8 cellular contexts compared by ENCODE assay signal in the genomic region with DNA sequence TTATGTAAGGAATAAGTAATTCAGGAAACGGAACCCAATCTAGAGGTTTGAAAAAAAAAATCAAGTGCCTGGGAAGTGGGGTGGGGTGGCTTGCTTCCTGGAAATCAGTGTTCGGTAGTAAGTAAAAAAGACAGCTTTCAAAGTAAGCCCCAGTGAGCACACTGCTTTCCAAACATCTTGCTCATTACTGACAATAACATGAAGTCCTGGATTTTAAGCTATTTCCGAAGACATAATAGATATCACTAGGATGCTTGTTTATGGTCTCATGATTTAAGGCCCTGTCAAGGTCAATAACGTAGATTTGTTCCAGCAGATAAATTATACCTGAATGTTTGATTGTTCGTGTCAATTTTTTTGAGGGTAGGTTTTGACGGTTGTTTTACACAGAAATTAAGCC. TPM values are rescaled to one million over a fixed set of nuclear protein-coding genes. Genes with fewer than 3 reads are reported as not detected.
DNase-seq lines count a peak whose midpoint lies in the region; ATAC-seq and TF ChIP-seq lines count a peak whose summit lies in the region.

No MANE protein-coding gene starts in this region.

- no peak for ATAC-seq in heart left ventricle
- no peak for ATAC-seq in Right ventricle myocardium superior (ENCODE audit: poor library complexity)
- ATAC-seq in lung (ENCODE audit: insufficient read depth, low FRiP score) = no peak

- H3K4me1 ChIP-seq in heart left ventricle (peaks cover 0 to 53% (median 9%) of the 10 kb centered on the region in 12 donors), lung (ENCODE audit: control insufficient read depth in 2 of 2, insufficient read depth in 2 of 2, low read length in 2 of 2) (peaks cover 0 to 2% of the 10 kb centered on the region in 2 donors)

- no peaks in the 10 kb centered on the region for H3K27me3 ChIP-seq in heart left ventricle
- H3K27me3 ChIP-seq in lung (ENCODE audit: control insufficient read depth, insufficient read depth) = no peaks in the 10 kb centered on the region

- TF ChIP-seq POLR2A in heart left ventricle (IDR thresholded peaks at IDR 0.05) (no peak), erythroblast (IDR thresholded peaks at IDR 0.05; ENCODE audit: low read length) (no peak)

- H3K36me3 ChIP-seq in heart left ventricle = no peaks in the 10 kb centered on the region
- no peaks in the 10 kb centered on the region for H3K36me3 ChIP-seq in lung (ENCODE audit: control insufficient read depth in 2 of 2, insufficient read depth in 2 of 2, low read length in 2 of 2)

- H3K27ac ChIP-seq in heart left ventricle (peak overlapping the region; percentile 78 to 98 (median 90)), lung (ENCODE audit: low read depth in 1 of 2, low read length in 1 of 2) (peak overlapping the region in 1 of 2 donors; percentile 76)

- H3K9me3 ChIP-seq in heart left ventricle = no peaks in the 10 kb centered on the region
- peaks cover 0 to 2% of the 10 kb centered on the region in 2 donors for H3K9me3 ChIP-seq in lung (ENCODE audit: control insufficient read depth in 2 of 2, insufficient read depth in 1 of 2, low read length in 1 of 2)

- intact Hi-C loops in heart left ventricle (cut with DNase I) = loop anchor here in 9 of 10 donors (2.0 to 5.0 kb wide), 6 partner anchors 44 to 103 kb away; no protein-coding TSS in a partner anchor
- intact Hi-C loops in Right ventricle myocardium superior (cut with DNase I) = no loop called here

- peak overlapping the region; percentile 53 to 86 (median 72) for H3K4me3 ChIP-seq in heart left ventricle
- H3K4me3 ChIP-seq in lung = peak overlapping the region; percentile 31

- TF ChIP-seq CTCF in heart left ventricle (IDR thresholded peaks at IDR 0.05) = no peak
- no peak for TF ChIP-seq CTCF in lung (IDR thresholded peaks at IDR 0.05; ENCODE audit: control extremely low read depth, extremely low read depth)

- DNase-seq in heart left ventricle = no peak
- no peak for DNase-seq in Right ventricle myocardium superior
- DNase-seq in astrocyte of the hippocampus (ENCODE audit: low read depth, low spot score) = peak; percentile 2
- no peak for DNase-seq in lung (ENCODE audit: low spot score)
- DNase-seq in erythroblast (lab: John Stamatoyannopoulos, UW) = no peak
- DNase-seq in NCI-H774 (lab: John Stamatoyannopoulos, UW) = no peak
- DNase-seq in stimulated activated CD4-positive, alpha-beta T cell treated with anti-CD3 and anti-CD28 coated beads, Interleukin-12 subunit alpha, Interleukin-12 subunit beta, amount 100 ng/mL, for 4 hours = no peak
- no peak for DNase-seq in activated CD4-positive, CD25-positive, alpha-beta regulatory T cell (lab: John Stamatoyannopoulos, UW)

- WGBS in heart left ventricle, 4 donors = 38 to 47% (median 43%) methylated on average over 6 of the region's 6 CpGs
- 29 to 34% methylated on average over 6 of the region's 6 CpGs for WGBS in lung, 2 donors

RNA-seq across cellular contexts. Expression of gene STAMBPL1, which starts 1.3 kb away (rescaled TPM):
- 1 to 10 TPM; 1.2 to 6.3 (median 3.9) TPM for total RNA-seq in heart left ventricle
- 1 to 10 TPM; 1.0 to 1.2 TPM for polyA plus RNA-seq in heart left ventricle
- total RNA-seq in Right ventricle myocardium superior = 2.0 TPM
- 10 to 100 TPM in 1 of 2 donors, 1 to 10 TPM in 1; 7.4 to 24.5 TPM for total RNA-seq in lung
- polyA plus RNA-seq in lung = 1 to 10 TPM; 1.7 to 2.7 TPM

RNA-seq across cellular contexts. Expression of gene ANKRD22, which starts 29.7 kb away (rescaled TPM):
- total RNA-seq in heart left ventricle (1 to 10 TPM in 1 of 9 donors, under 1 TPM in 1, not detected in 7; 0.52 to 5.9 TPM), Right ventricle myocardium superior (not detected), lung (1 to 10 TPM; 2.6 to 4.3 TPM)
- polyA plus RNA-seq in heart left ventricle (under 1 TPM in 1 of 2 donors, not detected in 1; 0.12 TPM), lung (10 to 100 TPM in 1 of 2 donors, 1 to 10 TPM in 1; 1.1 to 23.1 TPM)
